Comparison of ENCODE assay signal across 1 cellular context in the genomic region with DNA sequence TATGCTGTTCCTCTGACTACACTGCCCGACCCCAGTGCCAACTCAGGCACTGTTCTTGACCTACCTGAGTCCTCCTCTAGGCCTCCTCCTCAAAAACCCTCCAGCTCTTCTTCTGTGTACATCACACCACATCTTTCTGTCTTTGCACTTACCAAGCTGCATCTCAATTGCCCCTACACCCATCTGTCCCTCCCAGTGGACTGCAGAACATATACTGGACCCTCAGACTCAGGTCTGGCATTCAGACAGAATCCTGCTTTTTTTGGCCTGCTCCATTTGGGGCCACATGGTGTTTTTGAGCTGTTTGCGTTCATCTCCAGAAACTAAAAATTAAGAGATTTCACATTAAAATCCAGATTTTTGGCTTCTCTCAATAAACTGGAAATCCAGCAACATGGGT.
TF ChIP-seq lines count a peak whose summit lies in the region.

No MANE protein-coding gene starts in this region.

TF ChIP-seq in WTC11, 78 proteins besides CTCF, POLR2A, EP300 and RAD21:
- TF ChIP-seq PREB (CRISPR knock-in tag; IDR thresholded peaks at IDR 0.05; ENCODE audit: borderline replicate concordance) (no peak), ZBTB21 (CRISPR knock-in tag; IDR thresholded peaks at IDR 0.05; ENCODE audit: borderline replicate concordance) (no peak)
- TF ChIP-seq, protein P1, sequence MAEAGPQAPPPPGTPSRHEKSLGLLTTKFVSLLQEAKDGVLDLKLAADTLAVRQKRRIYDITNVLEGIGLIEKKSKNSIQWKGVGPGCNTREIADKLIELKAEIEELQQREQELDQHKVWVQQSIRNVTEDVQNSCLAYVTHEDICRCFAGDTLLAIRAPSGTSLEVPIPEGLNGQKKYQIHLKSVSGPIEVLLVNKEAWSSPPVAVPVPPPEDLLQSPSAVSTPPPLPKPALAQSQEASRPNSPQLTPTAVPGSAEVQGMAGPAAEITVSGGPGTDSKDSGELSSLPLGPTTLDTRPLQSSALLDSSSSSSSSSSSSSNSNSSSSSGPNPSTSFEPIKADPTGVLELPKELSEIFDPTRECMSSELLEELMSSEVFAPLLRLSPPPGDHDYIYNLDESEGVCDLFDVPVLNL (CRISPR knock-in tag; IDR thresholded peaks at IDR 0.05; ENCODE audit: borderline replicate concordance, low read depth): no peak
TF ChIP-seq in WTC11: peak in this region for 0.
